ENCODE assay signal across 17 cellular contexts in the genomic region with DNA sequence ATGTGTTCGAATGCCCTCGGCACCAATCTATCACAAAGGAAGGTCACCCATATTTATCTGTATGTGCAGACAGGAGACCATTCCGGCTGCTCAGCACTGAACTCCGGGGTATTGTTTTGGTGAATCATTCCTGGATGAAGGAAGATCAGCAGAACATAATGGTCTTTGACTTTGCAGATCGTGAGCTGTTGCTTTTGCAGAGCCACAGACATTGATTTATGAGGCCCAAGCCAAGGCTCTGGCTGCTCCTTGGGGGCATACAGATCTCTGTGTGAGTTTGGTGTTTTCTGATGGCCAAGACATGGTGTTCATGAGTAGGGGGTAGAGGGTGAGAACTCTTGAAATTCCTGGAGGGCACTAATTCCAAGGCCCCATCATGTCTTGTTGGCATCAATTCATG.
"Had no signal": no experiment of that assay in that cellular context is flagged by ENCODE, and none has a peak within 500 bp of the region (broad histone marks: within the 10 kb centered on the region; RNA-seq: fewer than 3 reads in every experiment).

No MANE protein-coding gene starts in this region.

- DNase-seq: dorsolateral prefrontal cortex; effector CD8-positive, alpha-beta T cell; heart right ventricle; islet precursor cell; psoas muscle; sigmoid colon; stimulated activated CD4-positive, alpha-beta T cell treated with anti-CD3 and anti-CD28 coated beads, Interleukin-2, amount 100 ng/mL, for 24 hours; stimulated activated CD4-positive, alpha-beta T cell treated with anti-CD3 and anti-CD28 coated beads, Interleukin-4, amount 100 ng/mL, for 4 hours; stimulated activated naive B cell treated with anti-CD40 and anti-IgM and Interleukin-4, amounts not matched to agents 10 μg/mL and 1 μg/mL and 100 μg/mL, for 72 hours; stimulated activated naive CD8-positive, alpha-beta T cell treated with anti-CD3 and anti-CD28 coated beads, Interleukin-15, amount 100 ng/mL, for 72 hours; testis; upper lobe of right lung had no signal

- H3K27me3 ChIP-seq: dorsolateral prefrontal cortex, heart right ventricle, sigmoid colon, testis, tibial nerve, upper lobe of right lung had no signal

- H3K4me1 ChIP-seq: sigmoid colon, testis, tibial nerve, upper lobe of right lung had no signal

- H3K27ac ChIP-seq: coronary artery, dorsolateral prefrontal cortex, heart right ventricle, psoas muscle, sigmoid colon, skin epidermis, testis, tibial nerve, upper lobe of right lung had no signal

- ATAC-seq: esophagus mucosa; heart right ventricle; left lobe of liver; psoas muscle; stimulated activated naive B cell treated with anti-CD40 and anti-IgM and Interleukin-4, amounts not matched to agents 10 μg/mL and 1 μg/mL and 100 μg/mL, for 72 hours; stimulated activated naive CD8-positive, alpha-beta T cell treated with anti-CD3 and anti-CD28 coated beads, Interleukin-15, amount 100 ng/mL, for 72 hours; upper lobe of right lung had no signal

- H3K9me3 ChIP-seq: heart right ventricle, psoas muscle, sigmoid colon, testis, tibial nerve, upper lobe of right lung had no signal

- H3K4me3 ChIP-seq: coronary artery, dorsolateral prefrontal cortex, heart right ventricle, psoas muscle, sigmoid colon, skin epidermis, testis, tibial nerve, upper lobe of right lung had no signal

- H3K36me3 ChIP-seq: sigmoid colon, tibial nerve, upper lobe of right lung had no signal
